ENCODE assay signal across 14 cellular contexts in the genomic region with DNA sequence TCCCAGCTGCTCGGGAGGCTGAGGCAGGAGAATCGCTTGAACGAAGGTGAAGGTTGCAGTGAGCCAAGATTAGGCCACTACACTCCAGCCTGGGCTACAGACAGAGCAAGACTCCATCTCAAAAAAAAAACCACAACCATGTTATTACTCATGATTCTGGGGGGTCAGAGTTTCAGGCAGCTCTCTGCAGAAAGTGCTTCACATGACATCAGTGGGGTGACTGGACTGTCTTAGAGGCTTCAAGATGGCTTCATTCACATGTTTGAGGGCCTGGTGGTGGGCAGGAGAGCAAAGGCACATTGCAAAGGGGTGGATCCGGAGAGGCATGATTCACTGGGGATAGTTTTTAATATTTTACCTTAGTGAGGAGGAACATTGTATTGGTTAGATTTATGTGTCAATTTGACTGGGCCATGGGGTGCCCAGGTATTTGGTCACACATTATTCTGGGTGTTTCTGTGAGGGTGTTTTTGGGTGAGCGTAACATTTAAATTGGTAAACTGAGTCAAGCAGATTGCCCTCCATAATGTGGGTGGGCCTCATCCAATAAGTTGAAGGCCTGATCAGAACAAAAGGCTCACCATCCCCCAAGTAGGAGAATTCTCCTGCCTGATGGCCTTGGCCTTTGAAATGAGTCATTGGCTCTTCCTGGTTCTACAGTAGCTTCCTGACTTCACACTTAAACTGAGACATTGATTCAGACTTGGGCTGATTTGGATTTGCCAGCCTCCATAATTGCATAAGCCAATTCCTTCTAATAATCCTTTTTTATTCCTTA.
A peak's percentile ranks its signal among the peaks of the same experiment; 100 is the strongest.
DNase-seq lines count a peak whose midpoint lies in the region; ATAC-seq, FAIRE-seq and TF ChIP-seq lines count a peak whose summit lies in the region.
"Had no signal": no experiment of that assay in that cellular context is flagged by ENCODE, and none has a peak within 500 bp of the region (broad histone marks: within the 10 kb centered on the region; RNA-seq: fewer than 3 reads in every experiment).

No MANE protein-coding gene starts in this region.

- ATAC-seq in natural killer cell treated with Interleukin-12 subunit alpha and Interleukin-12 subunit beta and Interleukin-15 and Interleukin-18, amount 100 ng/mL, for 72 hours, result peak in 1 of 2 donors; percentile 75
- ATAC-seq in natural killer cell, result no peak
- no peak for ATAC-seq in heart left ventricle

- no peaks in the 10 kb centered on the region for H3K27me3 ChIP-seq in heart left ventricle

- H3K27ac ChIP-seq in RWPE1 (no peak overlapping the region), heart left ventricle (no peak overlapping the region), kidney (ENCODE audit: low read depth in 2 of 2, low read length in 2 of 2) (no peak overlapping the region)

- H3K4me3 ChIP-seq in fibroblast of the aortic adventitia (ENCODE audit: low read depth, low read length) (no peak overlapping the region), heart left ventricle (no peak overlapping the region), kidney (ENCODE audit: low read length in 2 of 2) (no peak overlapping the region)

- H3K9me3 Mint-ChIP-seq in natural killer cell treated with Interleukin-12 subunit alpha and Interleukin-12 subunit beta and Interleukin-15 and Interleukin-18, amount 100 ng/mL, for 72 hours, result no peaks in the 10 kb centered on the region
- no peaks in the 10 kb centered on the region for H3K9me3 Mint-ChIP-seq in natural killer cell

- H3K27ac Mint-ChIP-seq in natural killer cell treated with Interleukin-12 subunit alpha and Interleukin-12 subunit beta and Interleukin-15 and Interleukin-18, amount 100 ng/mL, for 72 hours, result peak overlapping the region in 1 of 2 donors; percentile 21
- H3K27ac Mint-ChIP-seq in natural killer cell, result no peak overlapping the region
- H3K27ac Mint-ChIP-seq: CD4-positive, CD25-positive, alpha-beta regulatory T cell; H9 had no signal

- DNase-seq in natural killer cell treated with Interleukin-12 subunit alpha and Interleukin-12 subunit beta and Interleukin-15 and Interleukin-18, amount 100 ng/mL, for 72 hours (ENCODE audit: low spot score), result no peak
- DNase-seq in natural killer cell, result no peak
- DNase-seq in RWPE1 (ENCODE audit: low spot score), result peak; percentile 13
- peak; percentile 21 for DNase-seq in fibroblast of the aortic adventitia (ENCODE audit: low read depth)
- peak; percentile 75 for DNase-seq in stromal cell of bone marrow (ENCODE audit: low read depth)
- DNase-seq in heart left ventricle, result no peak
- DNase-seq in kidney, result no peak
- no peak for DNase-seq in NCI-H1092 (lab: John Stamatoyannopoulos, UW)
- DNase-seq: CD4-positive, CD25-positive, alpha-beta regulatory T cell; H9; head of caudate nucleus; NCI-H2171 had no signal

- no peaks in the 10 kb centered on the region for H3K36me3 Mint-ChIP-seq in natural killer cell treated with Interleukin-12 subunit alpha and Interleukin-12 subunit beta and Interleukin-15 and Interleukin-18, amount 100 ng/mL, for 72 hours
- H3K36me3 Mint-ChIP-seq in natural killer cell, result no peaks in the 10 kb centered on the region
- H3K36me3 Mint-ChIP-seq: CD4-positive, CD25-positive, alpha-beta regulatory T cell had no signal

- H3K4me1 ChIP-seq in heart left ventricle, result no peaks in the 10 kb centered on the region
- no peaks in the 10 kb centered on the region for H3K4me1 ChIP-seq in kidney (ENCODE audit: control insufficient read depth in 1 of 2, insufficient read depth in 1 of 2, low read depth in 1 of 2, low read length in 2 of 2)

- H3K9ac ChIP-seq in kidney (ENCODE audit: low read length in 2 of 2), result no peak overlapping the region

- H3K27me3 Mint-ChIP-seq in natural killer cell treated with Interleukin-12 subunit alpha and Interleukin-12 subunit beta and Interleukin-15 and Interleukin-18, amount 100 ng/mL, for 72 hours, result peaks cover 0 to 8% of the 10 kb centered on the region in 2 donors
- peaks cover 4 to 9% of the 10 kb centered on the region in 2 donors for H3K27me3 Mint-ChIP-seq in natural killer cell (ENCODE audit: low read depth in 2 of 2)
- H3K27me3 Mint-ChIP-seq: CD4-positive, CD25-positive, alpha-beta regulatory T cell had no signal

- WGBS in heart left ventricle, 4 donors, result 96 to 98% (median 97%) methylated on average over 5 of the region's 5 CpGs

- H3K36me3 ChIP-seq in heart left ventricle, result no peaks in the 10 kb centered on the region
- no peaks in the 10 kb centered on the region for H3K36me3 ChIP-seq in kidney (ENCODE audit: control insufficient read depth in 1 of 2, insufficient read depth in 2 of 2, low read length in 2 of 2)

- H3K9me3 ChIP-seq in heart left ventricle (peaks cover 0 to 7% (median 0%) of the 10 kb centered on the region in 12 donors), kidney (ENCODE audit: control insufficient read depth in 1 of 2, low read length in 2 of 2) (no peaks in the 10 kb centered on the region)

- POLR2A ChIA-PET in RWPE1 (lab: Yijun Ruan, JAX; ENCODE audit: low non-redundant PET), result no interaction called here

- CTCF ChIA-PET in RWPE1 (lab: Yijun Ruan, JAX), result no interaction called here

- H3K4me3 Mint-ChIP-seq in natural killer cell treated with Interleukin-12 subunit alpha and Interleukin-12 subunit beta and Interleukin-15 and Interleukin-18, amount 100 ng/mL, for 72 hours, result peak overlapping the region; percentile 7
- no peak overlapping the region for H3K4me3 Mint-ChIP-seq in natural killer cell
- H3K4me3 Mint-ChIP-seq: CD4-positive, CD25-positive, alpha-beta regulatory T cell; H9 had no signal

- no peak for FAIRE-seq in kidney (lab: Jason Lieb, UNC)
- FAIRE-seq: colon, TTC549 had no signal

- intact Hi-C loops in natural killer cell (cut with micrococcal nuclease) (no loop called here), heart left ventricle (cut with DNase I) (no loop called here), kidney (cut with DNase I) (no loop called here)

- H3K4me1 Mint-ChIP-seq in natural killer cell treated with Interleukin-12 subunit alpha and Interleukin-12 subunit beta and Interleukin-15 and Interleukin-18, amount 100 ng/mL, for 72 hours (ENCODE audit: low read depth in 2 of 2), result peaks cover 0 to 6% of the 10 kb centered on the region in 2 donors
- no peaks in the 10 kb centered on the region for H3K4me1 Mint-ChIP-seq in natural killer cell
- H3K4me1 Mint-ChIP-seq: CD4-positive, CD25-positive, alpha-beta regulatory T cell had no signal

- no peak for TF ChIP-seq POLR2A in heart left ventricle (IDR thresholded peaks at IDR 0.05)

- TF ChIP-seq CTCF in natural killer cell (IDR thresholded peaks at IDR 0.05) (no peak), RWPE1 (conservative IDR thresholded peaks at IDR 0.05; ENCODE audit: low read depth) (no peak), fibroblast of the aortic adventitia (IDR thresholded peaks at IDR 0.05; ENCODE audit: insufficient read depth, low read length) (no peak), heart left ventricle (IDR thresholded peaks at IDR 0.05) (no peak), kidney (IDR thresholded peaks at IDR 0.05; ENCODE audit: borderline replicate concordance, extremely low read depth, insufficient read depth) (no peak)

Comparison
In these comparisons a context has a peak if more than half of its experiments do, and no peak if none do; other contexts are left out.
1. DNase-seq: peak in RWPE1 (single experiment), fibroblast of the aortic adventitia (single experiment) and stromal cell of bone marrow (single experiment); none in natural killer cell treated with Interleukin-12 subunit alpha and Interleukin-12 subunit beta and Interleukin-15 and Interleukin-18, amount 100 ng/mL, for 72 hours (single experiment), natural killer cell (single experiment), heart left ventricle (0 of 5), kidney (single experiment) and NCI-H1092 (single experiment).